1 cellular context compared by ENCODE assay signal in the genomic region with DNA sequence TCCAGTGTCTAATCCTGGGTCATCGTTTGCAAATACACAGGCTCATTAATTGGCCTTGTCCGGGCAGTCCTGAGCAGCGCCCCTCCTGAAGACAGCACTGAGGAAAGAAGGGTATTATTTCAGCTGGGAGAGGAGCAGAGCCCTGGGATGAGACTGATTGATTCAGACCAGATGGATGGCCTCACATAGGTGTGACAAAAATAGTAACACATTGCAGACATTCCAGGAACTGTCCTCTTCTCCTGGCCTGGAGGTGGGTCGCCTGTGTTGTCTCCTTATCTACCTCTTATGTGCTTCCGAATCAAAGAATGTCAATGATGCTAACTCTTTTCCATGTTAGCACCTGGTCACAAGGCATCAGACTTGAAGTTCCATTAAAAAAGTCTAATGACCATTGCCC.
A peak's percentile ranks its signal among the peaks of the same experiment; 100 is the strongest.
TF ChIP-seq lines count a peak whose summit lies in the region.

No MANE protein-coding gene starts in this region.

TF ChIP-seq in H1, 55 proteins besides CTCF, POLR2A, EP300 and RAD21:
- TF ChIP-seq CTBP2 (IDR thresholded peaks at IDR 0.05; ENCODE audit: borderline replicate concordance, insufficient read depth, insufficient read length, low read length) (no peak), JUND (IDR thresholded peaks at IDR 0.05; ENCODE audit: low read length) (no peak), POLR2AphosphoS5 (IDR thresholded peaks at IDR 0.05; ENCODE audit: low read depth, low read length) (no peak), KDM1A (IDR thresholded peaks at IDR 0.05; ENCODE audit: borderline replicate concordance, low read length) (no peak), CREB1 (IDR thresholded peaks at IDR 0.05) (no peak), PHF8 (conservative IDR thresholded peaks at IDR 0.05; ENCODE audit: low read depth, low read length) (no peak), CHD1 (IDR thresholded peaks at IDR 0.05; ENCODE audit: low read depth, low read length) (no peak), TEAD4 (IDR thresholded peaks at IDR 0.05; ENCODE audit: low read depth, low read length) (peak; percentile 54; the same call in 1 of the 2 replicates), SRF (IDR thresholded peaks at IDR 0.05; ENCODE audit: low read depth, low read length) (no peak)
